15 cellular contexts compared by ENCODE assay signal in the genomic region with DNA sequence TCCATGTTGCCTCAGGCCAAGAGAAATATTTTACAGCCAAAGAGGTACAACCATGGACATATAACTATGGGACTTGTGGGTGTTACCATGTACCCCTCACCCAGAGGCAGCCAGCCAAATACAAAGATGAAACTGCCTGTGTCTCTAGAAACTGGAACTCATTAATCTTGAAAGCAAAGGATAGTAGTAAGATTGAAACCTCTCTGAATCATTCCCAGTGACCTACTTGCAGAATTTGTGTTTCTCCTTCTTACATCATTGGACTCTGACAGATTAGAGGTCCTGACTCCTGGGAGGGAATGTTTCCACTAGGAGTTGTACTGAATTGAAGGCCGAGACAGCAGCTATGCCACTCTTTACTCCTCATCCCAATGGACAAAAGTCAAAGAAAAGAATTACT.
A peak's percentile ranks its signal among the peaks of the same experiment; 100 is the strongest.
DNase-seq lines count a peak whose midpoint lies in the region; ATAC-seq and TF ChIP-seq lines count a peak whose summit lies in the region.
"Had no signal": no experiment of that assay in that cellular context is flagged by ENCODE, and none has a peak within 500 bp of the region (broad histone marks: within the 10 kb centered on the region; RNA-seq: fewer than 3 reads in every experiment).

No MANE protein-coding gene starts in this region.

- peak; percentile 71 to 78 for ATAC-seq in activated T-cell treated with anti-CD3 and anti-CD28 coated beads, Interleukin-2, amount 50 U/mL, for 72 hours (replicated peaks in 1 of 2)
- ATAC-seq in activated T-cell treated with anti-CD3 and anti-CD28 coated beads, Interleukin-2, amount 50 U/mL, for 4 hours: no peak
- ATAC-seq in HG03097 (IDR thresholded peaks at IDR 0.05; ENCODE audit: low FRiP score, unreplicated experiment): peak; percentile 49
- ATAC-seq in activated naive CD8-positive, alpha-beta T cell treated with anti-CD3 and anti-CD28 coated beads, Interleukin-2, amount 50 U/mL, for 24 hours: peak; percentile 46
- ATAC-seq in sciatic nerve: peak; percentile 45
- ATAC-seq: A549 had no signal

- no peak for TF ChIP-seq CTCF in HFFc6 (IDR thresholded peaks at IDR 0.05)

- peaks cover 5% of the 10 kb centered on the region for H3K27me3 Mint-ChIP-seq in activated T-cell treated with anti-CD3 and anti-CD28 coated beads, Interleukin-2, amount 50 U/mL, for 72 hours (ENCODE audit: low read depth)
- peaks cover 4% of the 10 kb centered on the region for H3K27me3 Mint-ChIP-seq in activated T-cell treated with anti-CD3 and anti-CD28 coated beads, Interleukin-2, amount 50 U/mL, for 4 hours (ENCODE audit: low read depth)
- peaks cover 2% of the 10 kb centered on the region for H3K27me3 Mint-ChIP-seq in activated naive CD8-positive, alpha-beta T cell treated with anti-CD3 and anti-CD28 coated beads, Interleukin-2, amount 50 U/mL, for 24 hours
- H3K27me3 Mint-ChIP-seq in HFFc6 (ENCODE audit: insufficient read depth): peaks cover 22% of the 10 kb centered on the region

- H3K4me3 Mint-ChIP-seq in activated T-cell treated with anti-CD3 and anti-CD28 coated beads, Interleukin-2, amount 50 U/mL, for 72 hours: peak overlapping the region; percentile 40 to 68
- H3K4me3 Mint-ChIP-seq in activated T-cell treated with anti-CD3 and anti-CD28 coated beads, Interleukin-2, amount 50 U/mL, for 4 hours: no peak overlapping the region
- H3K4me3 Mint-ChIP-seq in activated naive CD8-positive, alpha-beta T cell treated with anti-CD3 and anti-CD28 coated beads, Interleukin-2, amount 50 U/mL, for 24 hours: no peak overlapping the region
- H3K4me3 Mint-ChIP-seq in HFFc6: no peak overlapping the region
- H3K4me3 Mint-ChIP-seq: activated T-helper 1 cell treated with anti-CD3 and anti-CD28 coated beads, Interleukin-12 subunit alpha, Interleukin-12 subunit beta, Interleukin-2, Interleukin-4 antibody, amounts not matched to agents 30 ng/mL and 10 ng/mL and 1 ng/mL, durations not matched to agents 14 hours and 24 hours and 36 hours had no signal

- H3K36me3 Mint-ChIP-seq in activated T-cell treated with anti-CD3 and anti-CD28 coated beads, Interleukin-2, amount 50 U/mL, for 72 hours (ENCODE audit: insufficient read depth in 2 of 2): no peaks in the 10 kb centered on the region
- no peaks in the 10 kb centered on the region for H3K36me3 Mint-ChIP-seq in activated T-cell treated with anti-CD3 and anti-CD28 coated beads, Interleukin-2, amount 50 U/mL, for 4 hours (ENCODE audit: insufficient read depth)
- H3K36me3 Mint-ChIP-seq in activated naive CD8-positive, alpha-beta T cell treated with anti-CD3 and anti-CD28 coated beads, Interleukin-2, amount 50 U/mL, for 24 hours (ENCODE audit: low read depth): no peaks in the 10 kb centered on the region
- no peaks in the 10 kb centered on the region for H3K36me3 Mint-ChIP-seq in HFFc6 (ENCODE audit: low read depth)

- intact Hi-C loops in sciatic nerve (cut with DNase I): no loop called here

- H3K27ac Mint-ChIP-seq in activated T-cell treated with anti-CD3 and anti-CD28 coated beads, Interleukin-2, amount 50 U/mL, for 72 hours: peak overlapping the region; percentile 90
- no peak overlapping the region for H3K27ac Mint-ChIP-seq in activated naive CD8-positive, alpha-beta T cell treated with anti-CD3 and anti-CD28 coated beads, Interleukin-2, amount 50 U/mL, for 24 hours
- no peak overlapping the region for H3K27ac Mint-ChIP-seq in HFFc6
- H3K27ac Mint-ChIP-seq: activated T-helper 1 cell treated with anti-CD3 and anti-CD28 coated beads, Interleukin-12 subunit alpha, Interleukin-12 subunit beta, Interleukin-2, Interleukin-4 antibody, amounts not matched to agents 30 ng/mL and 10 ng/mL and 1 ng/mL, durations not matched to agents 14 hours and 24 hours and 36 hours had no signal

- H3K4me1 Mint-ChIP-seq in activated T-cell treated with anti-CD3 and anti-CD28 coated beads, Interleukin-2, amount 50 U/mL, for 72 hours (ENCODE audit: low read depth): peaks cover 22% of the 10 kb centered on the region
- no peaks in the 10 kb centered on the region for H3K4me1 Mint-ChIP-seq in activated T-cell treated with anti-CD3 and anti-CD28 coated beads, Interleukin-2, amount 50 U/mL, for 4 hours (ENCODE audit: low read depth)
- H3K4me1 Mint-ChIP-seq in activated naive CD8-positive, alpha-beta T cell treated with anti-CD3 and anti-CD28 coated beads, Interleukin-2, amount 50 U/mL, for 24 hours: peaks cover 2% of the 10 kb centered on the region
- no peaks in the 10 kb centered on the region for H3K4me1 Mint-ChIP-seq in HFFc6 (ENCODE audit: low read depth)

- H3K9me3 Mint-ChIP-seq in activated T-cell treated with anti-CD3 and anti-CD28 coated beads, Interleukin-2, amount 50 U/mL, for 72 hours: peaks cover 0 to 1% of the 10 kb centered on the region in 2 donors
- H3K9me3 Mint-ChIP-seq in activated T-cell treated with anti-CD3 and anti-CD28 coated beads, Interleukin-2, amount 50 U/mL, for 4 hours: no peaks in the 10 kb centered on the region
- no peaks in the 10 kb centered on the region for H3K9me3 Mint-ChIP-seq in activated naive CD8-positive, alpha-beta T cell treated with anti-CD3 and anti-CD28 coated beads, Interleukin-2, amount 50 U/mL, for 24 hours
- H3K9me3 Mint-ChIP-seq in HFFc6: no peaks in the 10 kb centered on the region
- H3K9me3 Mint-ChIP-seq: activated T-helper 1 cell treated with anti-CD3 and anti-CD28 coated beads, Interleukin-12 subunit alpha, Interleukin-12 subunit beta, Interleukin-2, Interleukin-4 antibody, amounts not matched to agents 30 ng/mL and 10 ng/mL and 1 ng/mL, durations not matched to agents 14 hours and 24 hours and 36 hours had no signal

- DNase-seq in activated T-cell treated with anti-CD3 and anti-CD28 coated beads, Interleukin-2, amount 50 U/mL, for 72 hours: peak; percentile 17 to 18
- no peak for DNase-seq in activated T-cell treated with anti-CD3 and anti-CD28 coated beads, Interleukin-2, amount 50 U/mL, for 4 hours
- DNase-seq in activated naive CD8-positive, alpha-beta T cell treated with anti-CD3 and anti-CD28 coated beads, Interleukin-2, amount 50 U/mL, for 24 hours: no peak
- DNase-seq in sciatic nerve (ENCODE audit: low spot score): no peak
- DNase-seq in activated CD4-positive, CD25-positive, alpha-beta regulatory T cell (lab: John Stamatoyannopoulos, UW): no peak
- no peak for DNase-seq in HFFc6
- DNase-seq in DMS 273 (lab: John Stamatoyannopoulos, UW; ENCODE audit: unreplicated experiment): no peak
- DNase-seq: brain microvascular endothelial cell, NCI-H1092, NCI-H2227 treated with DMSO at 0.1 percent for 48 hours, OCI-M1, SW 1271 had no signal

Comparison
In these comparisons a context has a peak if more than half of its experiments do, and no peak if none do; other contexts are left out.
1. ATAC-seq: peak in activated T-cell treated with anti-CD3 and anti-CD28 coated beads, Interleukin-2, amount 50 U/mL, for 72 hours (2 of 2), HG03097 (single experiment), activated naive CD8-positive, alpha-beta T cell treated with anti-CD3 and anti-CD28 coated beads, Interleukin-2, amount 50 U/mL, for 24 hours (single experiment) and sciatic nerve (single experiment); none in activated T-cell treated with anti-CD3 and anti-CD28 coated beads, Interleukin-2, amount 50 U/mL, for 4 hours (0 of 2).
2. DNase-seq: peak in activated T-cell treated with anti-CD3 and anti-CD28 coated beads, Interleukin-2, amount 50 U/mL, for 72 hours (2 of 2); none in activated T-cell treated with anti-CD3 and anti-CD28 coated beads, Interleukin-2, amount 50 U/mL, for 4 hours (single experiment), activated naive CD8-positive, alpha-beta T cell treated with anti-CD3 and anti-CD28 coated beads, Interleukin-2, amount 50 U/mL, for 24 hours (single experiment), sciatic nerve (single experiment), activated CD4-positive, CD25-positive, alpha-beta regulatory T cell (0 of 4), HFFc6 (single experiment) and DMS 273 (single experiment).
3. H3K4me3 Mint-ChIP-seq: peak in activated T-cell treated with anti-CD3 and anti-CD28 coated beads, Interleukin-2, amount 50 U/mL, for 72 hours (2 of 2); none in activated T-cell treated with anti-CD3 and anti-CD28 coated beads, Interleukin-2, amount 50 U/mL, for 4 hours (single experiment), activated naive CD8-positive, alpha-beta T cell treated with anti-CD3 and anti-CD28 coated beads, Interleukin-2, amount 50 U/mL, for 24 hours (single experiment) and HFFc6 (single experiment).